ENCODE assay signal across 21 cellular contexts in genomic region chr13:76968041-76968440, GRCh38. TPM values are rescaled to one million over a fixed set of nuclear protein-coding genes. Genes with fewer than 3 reads are reported as not detected.
"Had no signal": no experiment of that assay in that cellular context is flagged by ENCODE, and none has a peak within 500 bp of the region (broad histone marks: within the 10 kb centered on the region; RNA-seq: fewer than 3 reads in every experiment).

No MANE protein-coding gene starts in this region.

- DNase-seq: activated CD4-positive, alpha-beta T cell treated with anti-CD3 and anti-CD28 coated beads, Interleukin-2, amount 50 U/mL, for 48 hours; activated CD4-positive, CD25-positive, alpha-beta regulatory T cell treated with anti-CD3 and anti-CD28 coated beads, Interleukin-2, amount 50 U/mL, for 72 hours; activated naive CD4-positive, alpha-beta T cell treated with anti-CD3 and anti-CD28 coated beads, Interleukin-2, amount 10 ng/mL, durations not matched to agents 7 days and 5 days; gastrocnemius medialis; heart right ventricle; naive thymus-derived CD4-positive, alpha-beta T cell; posterior cingulate gyrus; stimulated activated CD4-positive, alpha-beta T cell treated with anti-CD3 and anti-CD28 coated beads, Interleukin-15, amount 100 ng/mL, for 24 hours; stimulated activated CD4-positive, alpha-beta T cell treated with anti-CD3 and anti-CD28 coated beads, Interleukin-4, amount 100 ng/mL, for 1 hour; stimulated activated naive B cell treated with anti-CD40 and anti-IgM and Interleukin-4, amounts not matched to agents 10 μg/mL and 1 μg/mL and 100 μg/mL, for 72 hours; T-helper 1 cell; T1000; tibial artery had no signal

- H3K27me3 ChIP-seq: gastrocnemius medialis, tibial artery had no signal

- H3K4me1 ChIP-seq: gastrocnemius medialis had no signal

- H3K4me1 Mint-ChIP-seq: activated naive CD4-positive, alpha-beta T cell treated with anti-CD3 and anti-CD28 coated beads, Interleukin-2, amount 10 ng/mL, durations not matched to agents 7 days and 5 days had no signal

- H3K9me3 ChIP-seq: gastrocnemius medialis, heart right ventricle, tibial artery had no signal

- H3K27ac Mint-ChIP-seq: activated naive CD4-positive, alpha-beta T cell treated with anti-CD3 and anti-CD28 coated beads, Interleukin-2, amount 10 ng/mL, durations not matched to agents 7 days and 5 days; naive thymus-derived CD4-positive, alpha-beta T cell; stimulated activated naive B cell treated with anti-CD40 and anti-IgM and Interleukin-4, amounts not matched to agents 10 μg/mL and 1 μg/mL and 100 μg/mL, for 72 hours had no signal

- H3K36me3 ChIP-seq: gastrocnemius medialis, heart right ventricle, tibial artery had no signal

- H3K27ac ChIP-seq: gastrocnemius medialis, heart right ventricle, skin epidermis, tibial artery had no signal

- H3K36me3 Mint-ChIP-seq: activated naive CD4-positive, alpha-beta T cell treated with anti-CD3 and anti-CD28 coated beads, Interleukin-2, amount 10 ng/mL, durations not matched to agents 7 days and 5 days; stimulated activated naive B cell treated with anti-CD40 and anti-IgM and Interleukin-4, amounts not matched to agents 10 μg/mL and 1 μg/mL and 100 μg/mL, for 72 hours had no signal

- ATAC-seq: gastrocnemius medialis; heart right ventricle; naive thymus-derived CD4-positive, alpha-beta T cell; stimulated activated naive B cell treated with anti-CD40 and anti-IgM and Interleukin-4, amounts not matched to agents 10 μg/mL and 1 μg/mL and 100 μg/mL, for 72 hours had no signal

- H3K9me3 Mint-ChIP-seq: activated naive CD4-positive, alpha-beta T cell treated with anti-CD3 and anti-CD28 coated beads, Interleukin-2, amount 10 ng/mL, durations not matched to agents 7 days and 5 days; stimulated activated naive B cell treated with anti-CD40 and anti-IgM and Interleukin-4, amounts not matched to agents 10 μg/mL and 1 μg/mL and 100 μg/mL, for 72 hours had no signal

- H3K4me3 Mint-ChIP-seq: activated naive CD4-positive, alpha-beta T cell treated with anti-CD3 and anti-CD28 coated beads, Interleukin-2, amount 10 ng/mL, durations not matched to agents 7 days and 5 days; naive thymus-derived CD4-positive, alpha-beta T cell; stimulated activated naive B cell treated with anti-CD40 and anti-IgM and Interleukin-4, amounts not matched to agents 10 μg/mL and 1 μg/mL and 100 μg/mL, for 72 hours had no signal

- H3K4me3 ChIP-seq: gastrocnemius medialis, heart right ventricle, lung, skin epidermis, tibial artery had no signal

RNA-seq across cellular contexts. Expression of gene ACOD1, which starts 19.7 kb away (rescaled TPM):
- total RNA-seq: astrocyte; bronchial epithelial cell; chondrocyte; dermis microvascular lymphatic vessel endothelial cell; epithelial cell of proximal tubule; gastrocnemius medialis; lung; naive thymus-derived CD4-positive, alpha-beta T cell; subcutaneous adipose tissue had no signal
- polyA plus RNA-seq: heart right ventricle; naive thymus-derived CD4-positive, alpha-beta T cell had no signal
